In genomic region chr3:195551381-195551978, GRCh38 we compare ENCODE assay signal across 13 cellular contexts. TPM values are rescaled to one million over a fixed set of nuclear protein-coding genes. Genes with fewer than 3 reads are reported as not detected.
DNase-seq lines count a peak whose midpoint lies in the region; ATAC-seq and TF ChIP-seq lines count a peak whose summit lies in the region.
"Had no signal": no experiment of that assay in that cellular context is flagged by ENCODE, and none has a peak within 500 bp of the region (broad histone marks: within the 10 kb centered on the region; RNA-seq: fewer than 3 reads in every experiment).

No MANE protein-coding gene starts in this region.

- no peaks in the 10 kb centered on the region for H3K9me3 Mint-ChIP-seq in activated CD4-positive, alpha-beta T cell treated with anti-CD3 and anti-CD28 coated beads for 36 hours (ENCODE audit: low read depth)
- no peaks in the 10 kb centered on the region for H3K9me3 Mint-ChIP-seq in T-cell

- H3K36me3 Mint-ChIP-seq in activated CD4-positive, alpha-beta T cell treated with anti-CD3 and anti-CD28 coated beads for 36 hours (ENCODE audit: low read depth) = no peaks in the 10 kb centered on the region
- no peaks in the 10 kb centered on the region for H3K36me3 Mint-ChIP-seq in T-cell

- no peak overlapping the region for H3K4me3 Mint-ChIP-seq in activated CD4-positive, alpha-beta T cell treated with anti-CD3 and anti-CD28 coated beads for 36 hours
- H3K4me3 Mint-ChIP-seq in T-cell = peak overlapping the region; percentile 45 to 93 (median 85)

- intact Hi-C loops in activated CD4-positive, alpha-beta T cell treated with anti-CD3 and anti-CD28 coated beads for 36 hours (cut with DNase I, micrococcal nuclease) = loop anchor here in 1 of 2 experiments (2.0 kb wide), 1 partner anchor 35 kb away; no protein-coding TSS in a partner anchor
- intact Hi-C loops in left ventricle myocardium superior (cut with micrococcal nuclease) (no loop called here), spleen (cut with DNase I; ENCODE audit: low total_unique reads) (loop anchor here (10.0 kb wide), 1 partner anchor 363 kb away; no protein-coding TSS in a partner anchor)

- DNase-seq in activated CD4-positive, alpha-beta T cell treated with anti-CD3 and anti-CD28 coated beads for 36 hours = no peak
- no peak for DNase-seq in activated CD4-positive, alpha-beta T cell treated with anti-CD3 and anti-CD28 coated beads for 48 hours
- no peak for DNase-seq in T-cell
- peak; percentile 52 for DNase-seq in left ventricle myocardium superior
- peak; percentile 75 for DNase-seq in spleen
- DNase-seq in stimulated activated CD4-positive, alpha-beta T cell treated with anti-CD3 and anti-CD28 coated beads, Interleukin-2, amount 100 ng/mL, for 48 hours = no peak
- DNase-seq in NCI-H2107 treated with DMSO at 0.1 percent for 48 hours (lab: John Stamatoyannopoulos, UW; ENCODE audit: unreplicated experiment) = no peak
- DNase-seq in RPMI8226 = no peak
- DNase-seq: NCI-H526 treated with DMSO at 0.1 percent for 48 hours; stimulated activated CD4-positive, alpha-beta T cell treated with anti-CD3 and anti-CD28 coated beads, Interleukin-1b, Interleukin-23, amount 100 ng/mL, for 48 hours had no signal

- no peak for ATAC-seq in activated CD4-positive, alpha-beta T cell treated with anti-CD3 and anti-CD28 coated beads for 36 hours
- ATAC-seq in T-cell (replicated peaks in 1 of 4) (no peak), left ventricle myocardium superior (peak; percentile 83)

- WGBS in spleen, 5 donors = 68 to 82% (median 74%) methylated on average over 7 of the region's 7 CpGs

- peaks cover 11 to 59% (median 42%) of the 10 kb centered on the region in 6 donors for H3K4me1 ChIP-seq in spleen

- no peaks in the 10 kb centered on the region for H3K36me3 ChIP-seq in spleen
- H3K36me3 ChIP-seq: adrenal gland, tibial artery had no signal

- no peaks in the 10 kb centered on the region for H3K27me3 ChIP-seq in spleen (replicated peaks in 1 of 7)
- H3K27me3 ChIP-seq: adrenal gland, tibial artery had no signal

- peak overlapping the region; percentile 58 to 91 (median 82) for H3K27ac ChIP-seq in spleen
- H3K27ac ChIP-seq: adrenal gland, epithelial cell of prostate, tibial artery had no signal

- no peaks in the 10 kb centered on the region for H3K27me3 Mint-ChIP-seq in activated CD4-positive, alpha-beta T cell treated with anti-CD3 and anti-CD28 coated beads for 36 hours
- no peaks in the 10 kb centered on the region for H3K27me3 Mint-ChIP-seq in T-cell

- no peak overlapping the region for H3K4me3 ChIP-seq in spleen
- H3K4me3 ChIP-seq: adrenal gland, tibial artery had no signal

- TF ChIP-seq CTCF in spleen (IDR thresholded peaks at IDR 0.05 in 8 of 11, conservative IDR thresholded peaks at IDR 0.05 in 3 of 11) = no peak

- peaks cover 86% of the 10 kb centered on the region for H3K4me1 Mint-ChIP-seq in activated CD4-positive, alpha-beta T cell treated with anti-CD3 and anti-CD28 coated beads for 36 hours
- peaks cover 82 to 90% (median 88%) of the 10 kb centered on the region in 3 donors for H3K4me1 Mint-ChIP-seq in T-cell

- CTCF ChIA-PET in activated CD4-positive, alpha-beta T cell treated with anti-CD3 and anti-CD28 coated beads for 36 hours (lab: Charles Lee) = interaction anchor here (1.1 to 1.5 kb wide), 2 partner anchors 10 to 12 kb away, joined by 4 to 9 read pairs; no protein-coding TSS in a partner anchor
- CTCF ChIA-PET in T-cell (lab: Charles Lee) = interaction anchor here (0.6 to 1.4 kb wide), 6 partner anchors 15 to 1441 kb away, joined by 3 to 4 read pairs (median 4); no protein-coding TSS in a partner anchor

- no peaks in the 10 kb centered on the region for H3K9me3 ChIP-seq in spleen
- H3K9me3 ChIP-seq: adrenal gland, tibial artery had no signal

- POLR2A ChIA-PET in activated CD4-positive, alpha-beta T cell treated with anti-CD3 and anti-CD28 coated beads for 36 hours (lab: Charles Lee) = interaction anchor here (0.6 to 1.9 kb wide), 2 partner anchors 8 to 1536 kb away, joined by 3 to 4 read pairs; partner anchors contain the start of gene PPP1R2
- POLR2A ChIA-PET in T-cell (lab: Charles Lee) = interaction anchor here in 1 of 2 donors (0.6 kb wide), 1 partner anchor 29 kb away, joined by 3 read pairs; no protein-coding TSS in a partner anchor

- no peak for TF ChIP-seq POLR2A in spleen (IDR thresholded peaks at IDR 0.05)

- peak overlapping the region; percentile 71 for H3K27ac Mint-ChIP-seq in activated CD4-positive, alpha-beta T cell treated with anti-CD3 and anti-CD28 coated beads for 36 hours
- H3K27ac Mint-ChIP-seq in T-cell = peak overlapping the region; percentile 97 to 99

RNA-seq across cellular contexts. Expression of gene PPP1R2, which starts 8.4 kb away (rescaled TPM):
- total RNA-seq in activated CD4-positive, alpha-beta T cell treated with anti-CD3 and anti-CD28 coated beads for 36 hours = 100 to 1,000 TPM in 1 of 2 experiments, 10 to 100 TPM in 1; 77.0 to 134 TPM
- total RNA-seq in T-cell (100 to 1,000 TPM; 113 to 154 (median 123) TPM), left ventricle myocardium superior (33.7 TPM), spleen (100 to 1,000 TPM in 1 of 7 donors, 10 to 100 TPM in 6; 52.7 to 168 (median 67.7) TPM)
- polyA plus RNA-seq in spleen = 10 to 100 TPM; 30.7 to 37.8 (median 34.9) TPM

RNA-seq across cellular contexts. Expression of gene APOD, which starts 32.3 kb away (rescaled TPM):
- total RNA-seq in activated CD4-positive, alpha-beta T cell treated with anti-CD3 and anti-CD28 coated beads for 36 hours = not detected
- total RNA-seq in T-cell = under 1 TPM in 1 of 5 donors, not detected in 4; 0.55 TPM
- total RNA-seq in left ventricle myocardium superior = 603 TPM
- total RNA-seq in spleen = 1 to 10 TPM; 1.9 to 6.8 (median 3.5) TPM
- 10 to 100 TPM in 2 of 3 donors, 1 to 10 TPM in 1; 4.6 to 50.5 (median 11.0) TPM for polyA plus RNA-seq in spleen

Comparison
In these comparisons a context has a peak if more than half of its experiments do, and no peak if none do; other contexts are left out.
1. DNase-seq: peak in left ventricle myocardium superior (single experiment) and spleen (single experiment); none in activated CD4-positive, alpha-beta T cell treated with anti-CD3 and anti-CD28 coated beads for 36 hours (single experiment), activated CD4-positive, alpha-beta T cell treated with anti-CD3 and anti-CD28 coated beads for 48 hours (single experiment), T-cell (0 of 34), stimulated activated CD4-positive, alpha-beta T cell treated with anti-CD3 and anti-CD28 coated beads, Interleukin-2, amount 100 ng/mL, for 48 hours (0 of 2), NCI-H2107 treated with DMSO at 0.1 percent for 48 hours (single experiment) and RPMI8226 (single experiment).
2. RNA of gene APOD, which starts 32.3 kb away (total RNA-seq): 603 TPM in left ventricle myocardium superior (single experiment); 1.9 to 6.8 TPM in spleen, 0.55 TPM in T-cell and not detected in activated CD4-positive, alpha-beta T cell treated with anti-CD3 and anti-CD28 coated beads for 36 hours; every median in the first group is over 10 times any median in the second.